In the genomic region with DNA sequence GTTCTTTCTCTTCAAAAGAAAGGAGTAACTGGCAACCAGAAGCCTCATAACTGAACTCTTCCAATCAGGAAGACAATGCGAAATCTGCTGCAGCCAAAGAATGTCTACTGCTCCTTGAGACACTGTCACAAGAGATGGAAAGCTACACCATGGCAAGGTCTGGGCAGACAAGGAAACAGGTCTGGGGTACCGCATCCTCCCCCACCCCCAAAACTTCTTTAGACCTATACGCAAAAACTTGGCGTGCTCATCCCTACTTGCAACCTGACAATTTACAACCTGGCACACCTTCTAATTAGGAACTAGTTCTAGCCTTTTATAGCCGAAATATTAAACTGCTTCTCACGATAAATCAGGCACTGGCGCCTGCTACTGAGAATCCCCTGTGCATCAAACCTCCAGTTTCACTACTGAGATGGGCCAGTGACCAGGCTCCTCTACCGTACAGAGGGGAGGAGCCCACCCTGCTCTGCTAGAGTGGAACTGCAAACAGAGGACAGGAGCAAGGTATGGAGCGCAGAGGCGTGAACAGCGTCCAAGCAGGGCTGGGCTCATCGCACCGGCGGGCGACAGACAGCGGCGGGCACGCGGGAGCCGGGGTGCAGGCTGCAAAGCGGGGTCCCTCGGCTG, we compare ENCODE assay signal across 8 cellular contexts. TPM values are rescaled to one million over a fixed set of nuclear protein-coding genes. Genes with fewer than 3 reads are reported as not detected.
DNase-seq lines count a peak whose midpoint lies in the region; ATAC-seq, FAIRE-seq and TF ChIP-seq lines count a peak whose summit lies in the region.

No MANE protein-coding gene starts in this region.

- H3K36me3 ChIP-seq in Caco-2 (ENCODE audit: control insufficient read depth, insufficient read depth, low read length) (no peaks in the 10 kb centered on the region), OCI-LY7 (ENCODE audit: insufficient read depth, low read length) (no peaks in the 10 kb centered on the region), HepG2 (replicated peaks in 1 of 2; ENCODE audit: control insufficient read depth in 1 of 2, insufficient read depth in 2 of 2, low read length in 2 of 2) (no peaks in the 10 kb centered on the region), thymus (ENCODE audit: control insufficient read depth, insufficient read depth) (peaks cover 4% of the 10 kb centered on the region)

- FAIRE-seq in GM19239 (lab: Jason Lieb, UNC) (peak; percentile 90), HepG2 (lab: Jason Lieb, UNC) (peak; percentile 40)

- peak in 1 of 2 experiments; percentile 69 for DNase-seq in Caco-2
- DNase-seq in GM19239 (ENCODE audit: insufficient read length, low spot score) = peak; percentile 35
- DNase-seq in OCI-LY7 (ENCODE audit: low spot score) = peak; percentile 41
- DNase-seq in cortex of kidney (lab: John Stamatoyannopoulos, UW) = peak; percentile 26
- DNase-seq in HepG2 (ENCODE audit: low spot score) = peak; percentile 54
- DNase-seq in activated CD4-positive, alpha-beta T cell treated with anti-CD3 and anti-CD28 coated beads for 48 hours = no peak

- CTCF ChIA-PET in Caco-2 (lab: Charles Lee) (interaction anchor here (1.6 kb wide), 1 partner anchor 158 kb away, joined by 4 read pairs; no protein-coding TSS in a partner anchor), OCI-LY7 (lab: Charles Lee; ENCODE audit: unreplicated experiment) (no interaction called here), HepG2 (lab: Yijun Ruan, JAX; ENCODE audit: low intra/inter-chr PET ratio, low total read pairs) (no interaction called here)

- no peak for TF ChIP-seq EP300 in HepG2 (IDR thresholded peaks at IDR 0.05; ENCODE audit: low read depth in 2 of 2, low read length in 2 of 2)
- no peak for TF ChIP-seq EP300 in HepG2 (CRISPR knock-in tag; IDR thresholded peaks at IDR 0.05; ENCODE audit: borderline replicate concordance)

- peak overlapping the region; percentile 78 for H3K4me3 Mint-ChIP-seq in Caco-2 (ENCODE audit: unreplicated experiment)

- H3K27ac Mint-ChIP-seq in Caco-2 (ENCODE audit: unreplicated experiment) = peak overlapping the region; percentile 0

- POLR2A ChIA-PET in Caco-2 (lab: Charles Lee) (interaction anchor here (0.5 to 0.8 kb wide), 2 partner anchors 172 to 1280 kb away, joined by 3 to 6 read pairs; no protein-coding TSS in a partner anchor), OCI-LY7 (lab: Charles Lee) (interaction anchor here (1.0 kb wide), 1 partner anchor 163 kb away, joined by 3 read pairs; no protein-coding TSS in a partner anchor), HepG2 (lab: Yijun Ruan, JAX) (interaction anchor here (0.8 to 1.2 kb wide), 4 partner anchors 14 to 226 kb away, joined by 3 to 4 read pairs (median 4); partner anchors contain the start of genes DHX29 and MTREX)

- TF ChIP-seq RAD21 in HepG2 (CRISPR knock-in tag; IDR thresholded peaks at IDR 0.05) = no peak

- H3K79me2 ChIP-seq in OCI-LY7 (ENCODE audit: insufficient read depth, low read depth, low read length) = no peaks in the 10 kb centered on the region
- H3K79me2 ChIP-seq in HepG2 (ENCODE audit: insufficient read depth, low read length) = peaks cover 2% of the 10 kb centered on the region

- WGBS in HepG2 (ENCODE audit: low lambda C conversion rate) = 6% methylated on average over 7 of the region's 22 CpGs
- 8% methylated on average over 22 of the region's 22 CpGs for WGBS in thymus

- no peaks in the 10 kb centered on the region for H4K20me1 ChIP-seq in OCI-LY7 (ENCODE audit: insufficient read depth, low read length)
- H4K20me1 ChIP-seq in HepG2 (ENCODE audit: insufficient read depth, low read length) = no peaks in the 10 kb centered on the region

- ATAC-seq in HG03159 (IDR thresholded peaks at IDR 0.05; ENCODE audit: unreplicated experiment) (peak; percentile 54), HepG2 (peak; percentile 89)

- peaks cover 19% of the 10 kb centered on the region for H3K4me1 Mint-ChIP-seq in Caco-2 (ENCODE audit: low read depth, unreplicated experiment)

- BruUV-seq in Caco-2 (replicated peaks; lab: Mats Ljungman, UMichigan) (no TSS peak), OCI-LY7 (replicated peaks; lab: Mats Ljungman, UMichigan) (no TSS peak), HepG2 (replicated peaks; lab: Mats Ljungman, UMichigan) (no TSS peak)

- no peak overlapping the region for H3K27ac ChIP-seq in OCI-LY7 (ENCODE audit: low read depth, low read length, poor library complexity, severe bottlenecking)
- peak overlapping the region; percentile 64 for H3K27ac ChIP-seq in HepG2 (ENCODE audit: extremely low read length, insufficient read depth, low read length)
- no peak overlapping the region for H3K27ac ChIP-seq in thymus (ENCODE audit: low read depth)

- intact Hi-C loops in Caco-2 (cut with micrococcal nuclease; ENCODE audit: unreplicated experiment) = loop anchor here (2.0 to 5.0 kb wide), 3 partner anchors 13 to 117 kb away; no protein-coding TSS in a partner anchor
- intact Hi-C loops in OCI-LY7 (cut with micrococcal nuclease; ENCODE audit: unreplicated experiment) = loop anchor here (10.0 kb wide), 2 partner anchors 209 to 359 kb away; partner anchors contain the start of gene CDC20B
- intact Hi-C loops in HepG2 (cut with micrococcal nuclease; ENCODE audit: unreplicated experiment) = no loop called here

- H3K4me2 ChIP-seq in OCI-LY7 (ENCODE audit: low read length) (peak overlapping the region; percentile 75), HepG2 (ENCODE audit: low read depth, low read length) (peak overlapping the region; percentile 89)

- H3K9me3 Mint-ChIP-seq in Caco-2 (ENCODE audit: unreplicated experiment) = no peaks in the 10 kb centered on the region

- no peak for TF ChIP-seq CTCF in Caco-2 (IDR thresholded peaks at IDR 0.05; ENCODE audit: insufficient read depth in 1 of 2, low read depth in 1 of 2, low read length in 1 of 2, severe bottlenecking in 1 of 2, unreplicated experiment in 1 of 2)
- TF ChIP-seq CTCF in OCI-LY7 (conservative IDR thresholded peaks at IDR 0.05; ENCODE audit: low read length) = no peak
- no peak for TF ChIP-seq CTCF in HepG2 (CRISPR knock-in tag; IDR thresholded peaks at IDR 0.05)

- H3K36me3 Mint-ChIP-seq in Caco-2 (ENCODE audit: insufficient read depth, unreplicated experiment) = peaks cover 29% of the 10 kb centered on the region

- TF ChIP-seq POLR2A in HepG2 (IDR thresholded peaks at IDR 0.05; ENCODE audit: insufficient read depth in 1 of 2, low read depth in 2 of 2, low read length in 2 of 2) = no peak

- H2AFZ ChIP-seq in OCI-LY7 (ENCODE audit: low read length) (peak overlapping the region; percentile 92), HepG2 (ENCODE audit: low read length) (peak overlapping the region; percentile 18)

- H3K9me3 ChIP-seq in Caco-2 (no peaks in the 10 kb centered on the region), OCI-LY7 (ENCODE audit: low read length) (no peaks in the 10 kb centered on the region), HepG2 (ENCODE audit: low read length) (no peaks in the 10 kb centered on the region), thymus (ENCODE audit: control insufficient read depth) (no peaks in the 10 kb centered on the region)

- H3K4me3 ChIP-seq in Caco-2 (ENCODE audit: low read depth, low read length) (peak overlapping the region; percentile 98), OCI-LY7 (ENCODE audit: low read depth, low read length, poor library complexity, severe bottlenecking) (peak overlapping the region; percentile 84), HepG2 (replicated peaks in 1 of 3; ENCODE audit: insufficient read depth in 1 of 3, low read depth in 2 of 3, low read length in 3 of 3) (peak overlapping the region; percentile 81 to 95 (median 89)), thymus (ENCODE audit: low read length) (peak overlapping the region; percentile 85)

- H3K27me3 ChIP-seq in Caco-2 (replicated peaks; ENCODE audit: control insufficient read depth, insufficient read depth, low read length) (no peaks in the 10 kb centered on the region), HepG2 (ENCODE audit: control insufficient read depth in 1 of 2, insufficient read depth in 2 of 2, low read length in 2 of 2) (no peaks in the 10 kb centered on the region), thymus (ENCODE audit: control insufficient read depth, insufficient read depth) (no peaks in the 10 kb centered on the region)

- H3K4me1 ChIP-seq in Caco-2 (peaks cover 8% of the 10 kb centered on the region), OCI-LY7 (ENCODE audit: insufficient read depth, low read length, poor library complexity, severe bottlenecking) (peaks cover 29% of the 10 kb centered on the region), HepG2 (ENCODE audit: insufficient read depth, low read length) (peaks cover 24% of the 10 kb centered on the region), thymus (ENCODE audit: control insufficient read depth, insufficient read depth, low read length) (peaks cover 9% of the 10 kb centered on the region)

- no peaks in the 10 kb centered on the region for H3K9me2 ChIP-seq in OCI-LY7 (ENCODE audit: insufficient read depth, low read length)

- peak overlapping the region; percentile 65 for H3K9ac ChIP-seq in HepG2 (ENCODE audit: insufficient read depth, low read depth, low read length)

- no peaks in the 10 kb centered on the region for H3K27me3 Mint-ChIP-seq in Caco-2 (ENCODE audit: insufficient read depth, unreplicated experiment)

- in situ Hi-C loops in HepG2 (cut with HindIII; ENCODE audit: extremely low pct_ligation_motif_present, low pct_unique_long_range_greater_than_20kb) = no loop called here

RNA-seq across cellular contexts. Expression of gene PLPP1, which starts 0.8 kb away (rescaled TPM):
- total RNA-seq in Caco-2 (2022) = 49.4 and 57.9 TPM in 2 replicates
- 2.3 and 2.5 TPM in 2 replicates for total RNA-seq in OCI-LY7 (2014; rRNA removed; shearing (Covaris generic))
- total RNA-seq in OCI-LY7 (2022) = 5.2 and 6.8 TPM in 2 replicates
- total RNA-seq in HepG2 (2016; rRNA removed; fragmentation: Illumina TruSeq; extraction: Trizol) = 5.2 and 7.3 TPM in 2 replicates
- 5.0 and 6.0 TPM in 2 replicates for total RNA-seq in HepG2 (2016; cell fraction: cytosol; rRNA removed; fragmentation: Illumina TruSeq; extraction: Trizol; ENCODE audit: low read depth)
- 4.9 and 6.7 TPM in 2 replicates for total RNA-seq in HepG2 (2016; cell fraction: insoluble cytoplasmic fraction; rRNA removed; fragmentation: Illumina TruSeq; extraction: Trizol)
- total RNA-seq in HepG2 (2016; cell fraction: membrane; rRNA removed; fragmentation: Illumina TruSeq; extraction: Trizol) = 5.1 and 5.2 TPM in 2 replicates
- 6.7 and 7.7 TPM in 2 replicates for total RNA-seq in HepG2 (2016; cell fraction: nucleus; rRNA removed; fragmentation: Illumina TruSeq; extraction: Trizol)
- polyA plus RNA-seq in HepG2 (2011; rRNA removed) = 12.1 and 13.3 TPM in 2 replicates
- polyA plus RNA-seq in HepG2 (2011; cell fraction: cytosol; rRNA removed) = 10.1 and 15.8 TPM in 2 replicates
- polyA plus RNA-seq in HepG2 (2011; cell fraction: nucleus; rRNA removed) = 4.3 and 6.7 TPM in 2 replicates
- 6.0 and 7.3 TPM in 2 replicates for polyA plus RNA-seq in HepG2 (2012)
- 3.4 and 4.9 TPM in 2 replicates for polyA plus RNA-seq in HepG2 (2016; cell fraction: cytosol; fragmentation: Illumina TruSeq; extraction: Trizol; ENCODE audit: low read depth)
- polyA plus RNA-seq in HepG2 (2016; cell fraction: insoluble cytoplasmic fraction; fragmentation: Illumina TruSeq; extraction: Trizol; ENCODE audit: low read depth) = 6.3 and 7.1 TPM in 2 replicates
- 3.3 and 4.3 TPM in 2 replicates for polyA plus RNA-seq in HepG2 (2016; cell fraction: membrane; fragmentation: Illumina TruSeq; extraction: Trizol; ENCODE audit: low read depth)
- 10.3 and 13.9 TPM in 2 replicates for polyA plus RNA-seq in HepG2 (2016; cell fraction: nucleus; fragmentation: Illumina TruSeq; extraction: Trizol; ENCODE audit: insufficient read depth, low read depth)
- 9.0 and 9.6 TPM in 2 replicates for polyA minus RNA-seq in HepG2 (2011; rRNA and poly(A)+ RNA removed; ENCODE audit: low replicate concordance)
- 8.2 and 9.3 TPM in 2 replicates for polyA minus RNA-seq in HepG2 (2011; cell fraction: cytosol; rRNA and poly(A)+ RNA removed)
- polyA minus RNA-seq in HepG2 (2011; cell fraction: nucleus; rRNA and poly(A)+ RNA removed) = 7.9 and 9.8 TPM in 2 replicates
- polyA plus RNA-seq in thymus = 32.5 TPM
